In genomic region chr10:128210215-128211063, GRCh38 we compare ENCODE assay signal across 8 cellular contexts.
DNase-seq lines count a peak whose midpoint lies in the region; TF ChIP-seq lines count a peak whose summit lies in the region.

No MANE protein-coding gene starts in this region.

- no peak overlapping the region for H3K9ac ChIP-seq in Karpas-422 (ENCODE audit: low read length)

- no peak overlapping the region for H3K4me2 ChIP-seq in Karpas-422 (ENCODE audit: low read depth, low read length, poor library complexity, severe bottlenecking)

- no peaks in the 10 kb centered on the region for H4K20me1 ChIP-seq in Karpas-422 (ENCODE audit: insufficient read depth, low read depth, low read length)

- H3K27ac ChIP-seq in RWPE1 (no peak overlapping the region), cardiac muscle cell (no peak overlapping the region), Karpas-422 (ENCODE audit: low read length) (no peak overlapping the region)

- CTCF ChIA-PET in RWPE1 (lab: Yijun Ruan, JAX): interaction anchor here (0.6 to 2.9 kb wide), 3 partner anchors 9 to 782 kb away, joined by 4 to 17 read pairs (median 6); no protein-coding TSS in a partner anchor

- H3K4me3 ChIP-seq in H7 (ENCODE audit: insufficient read depth, low read depth, low read length): peak overlapping the region; percentile 89
- peak overlapping the region; percentile 42 for H3K4me3 ChIP-seq in cardiac muscle cell
- no peak overlapping the region for H3K4me3 ChIP-seq in Karpas-422 (ENCODE audit: low read length)

- H3K4me1 ChIP-seq in cardiac muscle cell (ENCODE audit: low read depth) (no peaks in the 10 kb centered on the region), Karpas-422 (ENCODE audit: low read length) (peaks cover 4% of the 10 kb centered on the region)

- TF ChIP-seq CTCF in RWPE1 (conservative IDR thresholded peaks at IDR 0.05; ENCODE audit: low read depth): peak; percentile 92
- TF ChIP-seq CTCF in cardiac muscle cell (IDR thresholded peaks at IDR 0.05; ENCODE audit: low read depth, low read length): peak; percentile 67

- H3K9me3 ChIP-seq in cardiac muscle cell (ENCODE audit: low read depth): no peaks in the 10 kb centered on the region
- H3K9me3 ChIP-seq in Karpas-422 (ENCODE audit: low read length): no peaks in the 10 kb centered on the region

- no peaks in the 10 kb centered on the region for H3K9me2 ChIP-seq in Karpas-422 (replicated peaks; ENCODE audit: insufficient read depth, low read length)

- DNase-seq in DMS114 treated with DMSO at 0.1 percent for 48 hours (lab: John Stamatoyannopoulos, UW; ENCODE audit: unreplicated experiment) (peak; percentile 25), H7 (peak; percentile 94), RWPE1 (ENCODE audit: low spot score) (peak; percentile 77), cardiac muscle cell (ENCODE audit: low read depth in 1 of 2, low spot score in 1 of 2) (peak; percentile 57 to 59), posterior vena cava (ENCODE audit: low spot score) (peak; percentile 91), ureter (ENCODE audit: low spot score) (peak; percentile 63), Karpas-422 (no peak)
- peak; percentile 71 for DNase-seq in activated naive CD4-positive, alpha-beta T cell treated with anti-CD3 and anti-CD28 coated beads, Interleukin-2, amount 50 U/mL, for 16 hours

- H3K27me3 ChIP-seq in H7 (ENCODE audit: control insufficient read depth, insufficient read depth, low read length) (peaks cover 12% of the 10 kb centered on the region), cardiac muscle cell (peaks cover 20% of the 10 kb centered on the region), Karpas-422 (ENCODE audit: low read length) (no peaks in the 10 kb centered on the region)

- POLR2A ChIA-PET in RWPE1 (lab: Yijun Ruan, JAX; ENCODE audit: low non-redundant PET): interaction anchor here (0.5 kb wide), 1 partner anchor 12 kb away, joined by 5 read pairs; no protein-coding TSS in a partner anchor

- intact Hi-C loops in posterior vena cava (cut with DNase I): no loop called here

- H3K79me2 ChIP-seq in Karpas-422 (ENCODE audit: low read length): no peaks in the 10 kb centered on the region

- H2AFZ ChIP-seq in Karpas-422 (ENCODE audit: low read length): no peak overlapping the region

- no peaks in the 10 kb centered on the region for H3K36me3 ChIP-seq in H7 (replicated peaks; ENCODE audit: control insufficient read depth, insufficient read depth, low read length)
- no peaks in the 10 kb centered on the region for H3K36me3 ChIP-seq in cardiac muscle cell
- no peaks in the 10 kb centered on the region for H3K36me3 ChIP-seq in Karpas-422 (ENCODE audit: insufficient read depth, low read length)
